ENCODE assay signal across 12 cellular contexts in genomic region chrX:136319600-136319999, GRCh38. TPM values are rescaled to one million over a fixed set of nuclear protein-coding genes. Genes with fewer than 3 reads are reported as not detected.
"Had no signal": no experiment of that assay in that cellular context is flagged by ENCODE, and none has a peak within 500 bp of the region (broad histone marks: within the 10 kb centered on the region; RNA-seq: fewer than 3 reads in every experiment).

No MANE protein-coding gene starts in this region.

- FAIRE-seq: H1, H54 had no signal

- H2AFZ ChIP-seq: GM23248, GM23338 had no signal

- H3K9me3 ChIP-seq: HAP-1 had no signal

- H3K27ac Mint-ChIP-seq: GM23338, H9, HFFc6 had no signal

- H3K27ac ChIP-seq: GM23248 had no signal

- H3K36me3 ChIP-seq: HAP-1 had no signal

- H3K4me1 Mint-ChIP-seq: GM23338, H9 had no signal

- H3K9me3 Mint-ChIP-seq: GM23338, HFFc6 had no signal

- H3K9ac ChIP-seq: GM23248 had no signal

- H3K4me3 ChIP-seq: GM23248, GM23338, HAP-1 had no signal

- DNase-seq: GM23248, GOT3, H7, H9, HCEC 1CT, HFFc6 had no signal

- ATAC-seq: GM23338, HCT116 had no signal

- H3K4me3 Mint-ChIP-seq: GM23338, H9, HFFc6 had no signal

- H3K4me2 ChIP-seq: GM23338 had no signal

RNA-seq across cellular contexts. Expression of gene ADGRG4, which starts 18.8 kb away (rescaled TPM):
- total RNA-seq: GM23248, GM23338, H1, H4, H7, H9 had no signal
- polyA plus RNA-seq: GM23248, GM23338, H1 had no signal
